Comparison of ENCODE assay signal across 24 cellular contexts in the genomic region with DNA sequence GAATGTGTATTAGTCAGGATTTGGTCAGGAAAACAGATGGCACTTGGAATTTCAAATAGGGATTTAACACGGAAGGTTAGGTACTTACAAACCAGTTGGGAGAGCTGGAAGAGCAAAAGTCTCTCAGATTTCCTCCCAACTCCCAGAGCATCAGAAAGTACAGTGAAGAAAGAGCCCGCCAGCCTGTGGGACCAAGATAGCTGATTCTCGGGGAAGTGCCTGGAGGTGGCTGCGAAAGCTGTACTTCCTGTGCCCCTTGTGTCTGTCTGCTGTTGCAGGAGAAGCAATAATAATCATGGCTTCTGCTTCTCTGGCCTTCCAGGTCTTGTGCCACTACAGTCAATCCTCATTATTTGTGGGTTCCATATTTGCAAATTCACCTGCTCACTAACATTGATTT.
"Had no signal": no experiment of that assay in that cellular context is flagged by ENCODE, and none has a peak within 500 bp of the region (broad histone marks: within the 10 kb centered on the region; RNA-seq: fewer than 3 reads in every experiment).

No MANE protein-coding gene starts in this region.

- H3K4me3 Mint-ChIP-seq: activated naive CD8-positive, alpha-beta T cell; activated T-cell treated with anti-CD3 and anti-CD28 coated beads, Interleukin-2, amount 50 U/mL, for 24 hours; activated T-helper 17 cell treated with anti-CD3 and anti-CD28 coated beads, Interleukin-2, amount 50 U/mL, for 72 hours; central memory CD8-positive, alpha-beta T cell; endodermal cell; natural killer cell had no signal

- H3K27me3 ChIP-seq: adrenal gland, esophagus squamous epithelium, gastrocnemius medialis, spleen, testis, uterus had no signal

- DNase-seq: activated CD4-positive, alpha-beta T cell treated with anti-CD3 and anti-CD28 coated beads for 1 hour; activated CD4-positive, alpha-beta T cell treated with anti-CD3 and anti-CD28 coated beads, Interleukin-2, amount 50 U/mL, for 1 hour; activated naive CD4-positive, alpha-beta T cell; activated T-cell treated with anti-CD3 and anti-CD28 coated beads, Interleukin-2, amount 50 U/mL, for 24 hours; adrenal gland; endodermal cell; esophagus squamous epithelium; gastrocnemius medialis; hippocampal formation; left ventricle myocardium inferior; midbrain; natural killer cell; spleen; stimulated activated CD4-positive, alpha-beta T cell treated with anti-CD3 and anti-CD28 coated beads, Interleukin-4, amount 100 ng/mL, for 1 hour; stimulated activated naive CD4-positive, alpha-beta T cell; T1000; testis; trophoblast cell; uterus had no signal

- H3K36me3 ChIP-seq: adrenal gland, breast epithelium, esophagus squamous epithelium, gastrocnemius medialis, left ventricle myocardium inferior, spleen, uterus had no signal

- H3K4me3 ChIP-seq: adrenal gland, breast epithelium, coronary artery, esophagus squamous epithelium, gastrocnemius medialis, left ventricle myocardium inferior, spleen, testis, uterus had no signal

- H3K9me3 ChIP-seq: adrenal gland, testis had no signal

- H3K27me3 Mint-ChIP-seq: activated naive CD8-positive, alpha-beta T cell; central memory CD8-positive, alpha-beta T cell had no signal

- ATAC-seq: activated T-helper 17 cell treated with anti-CD3 and anti-CD28 coated beads, Interleukin-2, amount 50 U/mL, for 72 hours; gastrocnemius medialis; natural killer cell had no signal

- H3K4me1 Mint-ChIP-seq: activated T-helper 17 cell treated with anti-CD3 and anti-CD28 coated beads, Interleukin-2, amount 50 U/mL, for 72 hours; central memory CD8-positive, alpha-beta T cell; natural killer cell had no signal

- H3K27ac Mint-ChIP-seq: activated naive CD8-positive, alpha-beta T cell; activated T-cell treated with anti-CD3 and anti-CD28 coated beads, Interleukin-2, amount 50 U/mL, for 24 hours; activated T-helper 17 cell treated with anti-CD3 and anti-CD28 coated beads, Interleukin-2, amount 50 U/mL, for 72 hours; endodermal cell; natural killer cell had no signal

- H3K27ac ChIP-seq: adrenal gland, breast epithelium, coronary artery, esophagus squamous epithelium, gastrocnemius medialis, left ventricle myocardium inferior, spleen, testis, uterus had no signal

- H3K4me1 ChIP-seq: adrenal gland, breast epithelium, esophagus squamous epithelium, gastrocnemius medialis, left ventricle myocardium inferior, spleen, testis, uterus had no signal
